Comparison of ENCODE assay signal across 13 cellular contexts in the genomic region with DNA sequence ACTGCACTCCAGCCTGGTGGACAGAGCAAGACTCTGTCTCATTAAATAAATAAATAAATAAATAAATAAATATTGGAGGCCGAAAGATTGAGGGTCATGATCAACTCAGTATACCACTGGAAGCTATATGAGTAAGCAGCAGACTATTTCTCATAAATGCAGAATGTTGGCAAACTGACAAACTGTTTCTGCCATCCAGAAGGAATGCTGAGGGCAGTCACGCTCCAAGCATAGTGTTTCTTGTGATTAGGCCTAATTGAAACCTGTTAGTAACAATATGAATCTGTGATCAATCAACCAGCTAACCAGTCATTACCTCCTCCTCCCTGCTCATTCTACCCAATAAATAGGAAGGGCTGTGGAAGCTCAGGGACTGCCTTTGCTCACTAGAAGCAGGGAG. TPM values are rescaled to one million over a fixed set of nuclear protein-coding genes. Genes with fewer than 3 reads are reported as not detected.
DNase-seq lines count a peak whose midpoint lies in the region; ATAC-seq and TF ChIP-seq lines count a peak whose summit lies in the region.
"Had no signal": no experiment of that assay in that cellular context is flagged by ENCODE, and none has a peak within 500 bp of the region (broad histone marks: within the 10 kb centered on the region; RNA-seq: fewer than 3 reads in every experiment).

No MANE protein-coding gene starts in this region.

- H3K9me3 ChIP-seq in Panc1 (ENCODE audit: control insufficient read depth, insufficient read depth, low read depth, low read length): no peaks in the 10 kb centered on the region
- H3K9me3 ChIP-seq: HAP-1 had no signal

- peak overlapping the region; percentile 99 for H3K27ac ChIP-seq in Panc1 (ENCODE audit: low read length)

- CTCF ChIA-PET in Panc1 (lab: Charles Lee): no interaction called here

- H3K27me3 ChIP-seq in Panc1 (ENCODE audit: control insufficient read depth, insufficient read depth, low read length): no peaks in the 10 kb centered on the region

- in situ Hi-C loops in Panc1 (cut with HindIII; ENCODE audit: low pct_unique_long_range_greater_than_20kb, low sequenced_read_pairs): no loop called here

- intact Hi-C loops in Panc1 (cut with micrococcal nuclease; ENCODE audit: unreplicated experiment): no loop called here

- DNase-seq in H4 (ENCODE audit: low spot score): peak; percentile 71
- peak; percentile 97 for DNase-seq in Panc1 (ENCODE audit: low read depth, low spot score)
- peak; percentile 92 for DNase-seq in epithelial cell of esophagus (ENCODE audit: low read depth)
- peak; percentile 88 for DNase-seq in pulmonary artery endothelial cell (ENCODE audit: low read depth, low spot score)
- DNase-seq in cerebellar nuclear complex (lab: John Stamatoyannopoulos, UW): no peak
- DNase-seq: DND-41; hippocampal formation; naive thymus-derived CD8-positive, alpha-beta T cell; NCI-H2029 treated with DMSO at 0.1 percent for 48 hours had no signal

- H3K4me3 ChIP-seq in Panc1 (ENCODE audit: low read depth in 2 of 2, low read length in 2 of 2) (no peak overlapping the region), epithelial cell of esophagus (ENCODE audit: low read length) (no peak overlapping the region)
- H3K4me3 ChIP-seq: HAP-1 had no signal

- peaks cover 67% of the 10 kb centered on the region for H3K4me1 ChIP-seq in Panc1 (ENCODE audit: control insufficient read depth, insufficient read depth, low read length)

- H3K36me3 ChIP-seq in Panc1 (ENCODE audit: control insufficient read depth, insufficient read depth, low read length): no peaks in the 10 kb centered on the region
- H3K36me3 ChIP-seq: HAP-1 had no signal

- BruUV-seq in Panc1 (replicated peaks; lab: Mats Ljungman, UMichigan): no TSS peak

- TF ChIP-seq CTCF in Panc1 (IDR thresholded peaks at IDR 0.05): no peak
- TF ChIP-seq CTCF in epithelial cell of esophagus (IDR thresholded peaks at IDR 0.05; ENCODE audit: insufficient read depth, low read depth, low read length, missing control alignments): no peak

- ATAC-seq in Panc1: peak; percentile 56
- no peak for ATAC-seq in HG03354 (IDR thresholded peaks at IDR 0.05; ENCODE audit: poor library complexity, severe bottlenecking, unreplicated experiment)
- no peak for ATAC-seq in HG03571 (IDR thresholded peaks at IDR 0.05; ENCODE audit: unreplicated experiment)
- ATAC-seq in HG02840 (IDR thresholded peaks at IDR 0.05; ENCODE audit: low FRiP score, unreplicated experiment): no peak
- ATAC-seq: naive thymus-derived CD8-positive, alpha-beta T cell had no signal

- POLR2A ChIA-PET in Panc1 (lab: Charles Lee): interaction anchor here (0.6 to 0.7 kb wide), 2 partner anchors 9 to 38 kb away, joined by 5 to 8 read pairs; no protein-coding TSS in a partner anchor

RNA-seq across cellular contexts. Expression of gene KCNK15, which starts 15.2 kb away (rescaled TPM):
- total RNA-seq in H4 (2014; rRNA removed; shearing (Covaris generic)): 0.06 TPM in 1 of 2 replicates, not detected in the other
- total RNA-seq in Panc1 (2021; ENCODE audit: unreplicated experiment) (7.4 TPM), pulmonary artery endothelial cell (not detected in 2 replicates)
- polyA plus RNA-seq in Panc1 (2012; ENCODE audit: insufficient read length): 13.2 TPM
- total RNA-seq: naive thymus-derived CD8-positive, alpha-beta T cell had no signal
- polyA plus RNA-seq: naive thymus-derived CD8-positive, alpha-beta T cell had no signal

RNA-seq across cellular contexts. Expression of gene CCN5, which starts 15.3 kb away (rescaled TPM):
- 0.77 and 4.2 TPM in 2 replicates for total RNA-seq in H4 (2014; rRNA removed; shearing (Covaris generic))
- total RNA-seq in Panc1 (2021; ENCODE audit: unreplicated experiment): 15.2 TPM
- polyA plus RNA-seq in Panc1 (2012; ENCODE audit: insufficient read length): 32.0 TPM
- not detected in 2 replicates for total RNA-seq in pulmonary artery endothelial cell
- total RNA-seq: naive thymus-derived CD8-positive, alpha-beta T cell had no signal
- polyA plus RNA-seq: naive thymus-derived CD8-positive, alpha-beta T cell had no signal

Comparison
In these comparisons a context has a peak if more than half of its experiments do, and no peak if none do; other contexts are left out.
1. DNase-seq: peak in H4 (single experiment), Panc1 (single experiment), epithelial cell of esophagus (single experiment) and pulmonary artery endothelial cell (single experiment); none in cerebellar nuclear complex (0 of 2).